In genomic region chr9:94937214-94937903, GRCh38 we compare ENCODE assay signal across 1 cellular context.
TF ChIP-seq lines count a peak whose summit lies in the region.

No MANE protein-coding gene starts in this region.

TF ChIP-seq in K562, 482 proteins besides CTCF, POLR2A, EP300 and RAD21 (continued from another document and continues in another):
- TF ChIP-seq MBD1 (CRISPR knock-in tag; IDR thresholded peaks at IDR 0.05) (no peak), ZBTB7A (IDR thresholded peaks at IDR 0.05; ENCODE audit: borderline replicate concordance, control insufficient read depth, low read depth, low read length) (no peak), JUND (IDR thresholded peaks at IDR 0.05; ENCODE audit: borderline replicate concordance, low read depth, low read length) (peak; percentile 99), JUND (tag; IDR thresholded peaks at IDR 0.05; ENCODE audit: borderline replicate concordance, low read depth, low read length) (peak; percentile 100), GATAD2A (IDR thresholded peaks at IDR 0.05) (no peak), YY1 (IDR thresholded peaks at IDR 0.05; ENCODE audit: borderline replicate concordance in 1 of 3, control insufficient read depth in 1 of 3, extremely low read depth in 1 of 3, insufficient read depth in 3 of 3, insufficient read length in 1 of 3, insufficient replicate concordance in 2 of 3, low read depth in 1 of 3, low read length in 2 of 3) (no peak), ARID3A (IDR thresholded peaks at IDR 0.05; ENCODE audit: borderline replicate concordance, low read depth, low read length) (peak; percentile 97), SMARCE1 (IDR thresholded peaks at IDR 0.05) (peak; percentile 96), ZMIZ1 (IDR thresholded peaks at IDR 0.05; ENCODE audit: low read depth in 2 of 2, low read length in 2 of 2) (no peak), KHSRP (IDR thresholded peaks at IDR 0.05) (no peak), BCLAF1 (IDR thresholded peaks at IDR 0.05; ENCODE audit: borderline replicate concordance in 1 of 2, control insufficient read depth in 1 of 2, low read depth in 2 of 2, low read length in 1 of 2) (no peak), TRIM24 (IDR thresholded peaks at IDR 0.05) (peak; percentile 72 to 76), BHLHE40 (IDR thresholded peaks at IDR 0.05; ENCODE audit: low read length) (no peak), MTF1 (CRISPR knock-in tag; IDR thresholded peaks at IDR 0.05; ENCODE audit: borderline replicate concordance) (no peak), ZNF318 (IDR thresholded peaks at IDR 0.05; ENCODE audit: borderline replicate concordance in 1 of 2, low read depth in 1 of 2) (peak in 1 of 2 experiments; percentile 67; a peak in 2 of 4 replicates), SMARCA4 (IDR thresholded peaks at IDR 0.05) (peak; percentile 98), KLF13 (tag; IDR thresholded peaks at IDR 0.05; ENCODE audit: borderline replicate concordance, low read depth) (no peak), TAF9B (IDR thresholded peaks at IDR 0.05; ENCODE audit: partially characterized antibody) (peak; percentile 38), ZNF766 (CRISPR knock-in tag; conservative IDR thresholded peaks at IDR 0.05) (0 out of 2 replicates have a peak, but pooled peaks have one; percentile 33), ARNT (IDR thresholded peaks at IDR 0.05) (0 out of 4 replicates have a peak, but pooled peaks of 1 of the 2 experiments have one; percentile 71), DACH1 (IDR thresholded peaks at IDR 0.05; ENCODE audit: partially characterized antibody) (no peak), STAT5B (CRISPR knock-in tag; IDR thresholded peaks at IDR 0.05) (no peak), MNT (conservative IDR thresholded peaks at IDR 0.05) (peak in 1 of 2 experiments; percentile 49; a peak in 2 of 4 replicates), BRD9 (IDR thresholded peaks at IDR 0.05; ENCODE audit: low read depth, partially characterized antibody) (peak; percentile 70), HIVEP1 (CRISPR knock-in tag; IDR thresholded peaks at IDR 0.05) (no peak), FOXK1 (CRISPR knock-in tag; IDR thresholded peaks at IDR 0.05; ENCODE audit: borderline replicate concordance) (no peak), FOSL1 (tag; conservative IDR thresholded peaks at IDR 0.05) (peak; percentile 99), DPF2 (IDR thresholded peaks at IDR 0.05) (peak; percentile 98), ZBTB5 (IDR thresholded peaks at IDR 0.05) (no peak), ZNF217 (CRISPR knock-in tag; IDR thresholded peaks at IDR 0.05) (no peak), MXD1 (CRISPR knock-in tag; IDR thresholded peaks at IDR 0.05; ENCODE audit: borderline replicate concordance, poor library complexity, severe bottlenecking) (no peak), POLR2B (IDR thresholded peaks at IDR 0.05; ENCODE audit: low read depth, partially characterized antibody) (peak; percentile 27), HDAC2 (IDR thresholded peaks at IDR 0.05) (peak; percentile 68; the same call in 1 of the 2 replicates), MTA2 (IDR thresholded peaks at IDR 0.05; ENCODE audit: low read depth) (peak; percentile 17; the same call in 1 of the 2 replicates), MAFK (IDR thresholded peaks at IDR 0.05; ENCODE audit: low read length) (peak; percentile 96)
